16 cellular contexts compared by ENCODE assay signal in genomic region chr11:17528906-17529813, GRCh38. TPM values are rescaled to one million over a fixed set of nuclear protein-coding genes. Genes with fewer than 3 reads are reported as not detected.
DNase-seq lines count a peak whose midpoint lies in the region; ATAC-seq and TF ChIP-seq lines count a peak whose summit lies in the region.
"Had no signal": no experiment of that assay in that cellular context is flagged by ENCODE, and none has a peak within 500 bp of the region (broad histone marks: within the 10 kb centered on the region; RNA-seq: fewer than 3 reads in every experiment).

No MANE protein-coding gene starts in this region.

- H3K4me1 ChIP-seq in osteoblast (ENCODE audit: insufficient read depth, low read length) (no peaks in the 10 kb centered on the region), tibial nerve (peaks cover 0 to 15% (median 0%) of the 10 kb centered on the region in 4 donors)
- H3K4me1 ChIP-seq: uterus had no signal

- H3K27ac ChIP-seq in caudate nucleus (ENCODE audit: low read depth, low read length), result peak overlapping the region; percentile 59
- no peak overlapping the region for H3K27ac ChIP-seq in osteoblast (ENCODE audit: low read depth, low read length)
- peak overlapping the region in 1 of 4 donors; percentile 18 for H3K27ac ChIP-seq in tibial nerve
- H3K27ac ChIP-seq: C4-2B, cardiac muscle cell, uterus had no signal

- H3K36me3 ChIP-seq in osteoblast (ENCODE audit: insufficient read depth, low read length), result no peaks in the 10 kb centered on the region
- H3K36me3 ChIP-seq in tibial nerve, result no peaks in the 10 kb centered on the region
- H3K36me3 ChIP-seq: cardiac muscle cell, heart left ventricle, uterus had no signal

- TF ChIP-seq POLR2A in tibial nerve (IDR thresholded peaks at IDR 0.05), result no peak

- no peaks in the 10 kb centered on the region for H4K20me1 ChIP-seq in osteoblast (ENCODE audit: insufficient read depth, low read length)

- H3K4me3 ChIP-seq in osteoblast (ENCODE audit: insufficient read depth, low read length) (no peak overlapping the region), tibial nerve (no peak overlapping the region)
- H3K4me3 ChIP-seq: cardiac muscle cell, heart left ventricle, uterus had no signal

- DNase-seq in NCI-H510A treated with DMSO at 0.1 percent for 48 hours (lab: John Stamatoyannopoulos, UW) (peak; percentile 18), NCI-H510A (lab: John Stamatoyannopoulos, UW) (no peak), NCI-H2029 (lab: John Stamatoyannopoulos, UW) (peak; percentile 84), caudate nucleus (lab: John Stamatoyannopoulos, UW) (peak in 1 of 61 donors; percentile 49), osteoblast (ENCODE audit: insufficient read length, low spot score, missing footprints) (peak; percentile 65), tibial nerve (ENCODE audit: low spot score in 2 of 2) (no peak), NCI-H128 (lab: John Stamatoyannopoulos, UW; ENCODE audit: unreplicated experiment) (no peak)
- DNase-seq: effector memory CD4-positive, alpha-beta T cell; uterus had no signal

- H3K4me2 ChIP-seq in osteoblast (ENCODE audit: insufficient read depth, low read length), result no peak overlapping the region

- TF ChIP-seq CTCF in osteoblast (IDR thresholded peaks at IDR 0.05; ENCODE audit: extremely low read depth, low read depth, low read length), result no peak
- no peak for TF ChIP-seq CTCF in tibial nerve (IDR thresholded peaks at IDR 0.05)

- H3K27me3 ChIP-seq in osteoblast (ENCODE audit: insufficient read depth, low read length), result peaks cover 38% of the 10 kb centered on the region
- peaks cover 0 to 5% of the 10 kb centered on the region in 2 donors for H3K27me3 ChIP-seq in tibial nerve
- H3K27me3 ChIP-seq: cardiac muscle cell, heart left ventricle, uterus had no signal

- no peak for ATAC-seq in GM18502 (IDR thresholded peaks at IDR 0.05; ENCODE audit: poor library complexity, unreplicated experiment)

- WGBS in tibial nerve, 2 donors, result 47 to 54% methylated on average over 14 of the region's 14 CpGs

- no peaks in the 10 kb centered on the region for H3K9me3 ChIP-seq in osteoblast (ENCODE audit: low read depth, low read length)
- H3K9me3 ChIP-seq in tibial nerve, result no peaks in the 10 kb centered on the region
- H3K9me3 ChIP-seq: heart left ventricle, uterus had no signal

- no peak for TF ChIP-seq EP300 in tibial nerve (IDR thresholded peaks at IDR 0.05)

- no peak overlapping the region for H2AFZ ChIP-seq in osteoblast (ENCODE audit: low read length)

- H3K79me2 ChIP-seq in osteoblast (ENCODE audit: insufficient read depth, low read length), result no peaks in the 10 kb centered on the region

RNA-seq across cellular contexts. Expression of gene USH1C, which starts 15.1 kb away (rescaled TPM):
- not detected in 2 replicates for total RNA-seq in osteoblast
- not detected for total RNA-seq in tibial nerve
- total RNA-seq: activated CD8-positive, alpha-beta memory T cell treated with anti-CD3 and anti-CD28 coated beads for 36 hours; activated T-helper 17 cell treated with anti-CD3 and anti-CD28 coated beads, Interleukin-2, amount 50 U/mL, for 72 hours; neural crest cell had no signal

RNA-seq across cellular contexts. Expression of gene OTOG, which starts 17.9 kb away (rescaled TPM):
- total RNA-seq in osteoblast, result not detected in 2 replicates
- not detected for total RNA-seq in tibial nerve
- total RNA-seq: activated CD8-positive, alpha-beta memory T cell treated with anti-CD3 and anti-CD28 coated beads for 36 hours; activated T-helper 17 cell treated with anti-CD3 and anti-CD28 coated beads, Interleukin-2, amount 50 U/mL, for 72 hours; heart left ventricle; neural crest cell had no signal

RNA-seq across cellular contexts. Expression of gene ABCC8, which starts 52.5 kb away (rescaled TPM):
- total RNA-seq in osteoblast (not detected in 2 replicates), tibial nerve (1 to 10 TPM; 1.3 to 8.6 (median 5.1) TPM)
- total RNA-seq: activated CD8-positive, alpha-beta memory T cell treated with anti-CD3 and anti-CD28 coated beads for 36 hours; activated T-helper 17 cell treated with anti-CD3 and anti-CD28 coated beads, Interleukin-2, amount 50 U/mL, for 72 hours had no signal

Comparison
In these comparisons a context has a peak if more than half of its experiments do, and no peak if none do; other contexts are left out.
1. DNase-seq: peak in NCI-H510A treated with DMSO at 0.1 percent for 48 hours (single experiment), NCI-H2029 (single experiment) and osteoblast (single experiment); none in NCI-H510A (single experiment), tibial nerve (0 of 2) and NCI-H128 (single experiment).